Comparison of ENCODE assay signal across 15 cellular contexts in the genomic region with DNA sequence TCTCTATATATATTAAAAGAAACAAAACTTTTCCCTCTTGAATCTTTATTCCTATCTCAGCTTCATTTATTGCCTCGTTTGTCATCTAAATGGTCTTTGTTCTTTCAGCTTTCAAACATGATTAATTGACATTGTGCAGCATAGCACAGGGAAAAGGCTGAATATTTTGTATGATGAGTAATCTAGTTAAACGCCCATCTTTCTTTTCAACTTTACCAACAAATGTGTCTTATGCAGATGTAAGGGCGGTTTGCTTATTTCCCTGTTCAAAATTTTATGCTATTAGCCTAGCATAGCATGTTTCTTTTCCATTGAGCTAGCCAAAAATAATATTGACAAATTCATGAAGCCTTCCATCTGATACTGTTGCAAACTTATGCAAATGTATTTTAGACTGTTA.
A peak's percentile ranks its signal among the peaks of the same experiment; 100 is the strongest.
DNase-seq lines count a peak whose midpoint lies in the region; ATAC-seq, FAIRE-seq and TF ChIP-seq lines count a peak whose summit lies in the region.
"Had no signal": no experiment of that assay in that cellular context is flagged by ENCODE, and none has a peak within 500 bp of the region (broad histone marks: within the 10 kb centered on the region; RNA-seq: fewer than 3 reads in every experiment).

No MANE protein-coding gene starts in this region.

- no peak for FAIRE-seq in HepG2 (lab: Jason Lieb, UNC)

- no peak for ATAC-seq in HepG2
- no peak for ATAC-seq in right lobe of liver
- ATAC-seq in GM21423 (IDR thresholded peaks at IDR 0.05; ENCODE audit: unreplicated experiment): no peak
- ATAC-seq: right cardiac atrium had no signal

- H3K9ac ChIP-seq in HepG2 (ENCODE audit: insufficient read depth, low read depth, low read length): no peak overlapping the region

- no peak overlapping the region for H3K27ac ChIP-seq in HepG2 (ENCODE audit: extremely low read length, insufficient read depth, low read length)
- H3K27ac ChIP-seq in right lobe of liver: no peak overlapping the region
- peak overlapping the region; percentile 38 to 54 for H3K27ac ChIP-seq in ascending aorta
- H3K27ac ChIP-seq: suprapubic skin had no signal

- H3K4me1 ChIP-seq in HepG2 (ENCODE audit: insufficient read depth, low read length) (peaks cover 56% of the 10 kb centered on the region), right lobe of liver (peaks cover 0 to 12% (median 6%) of the 10 kb centered on the region in 4 donors), ascending aorta (peaks cover 4 to 24% of the 10 kb centered on the region in 2 donors)

- no peak for TF ChIP-seq RAD21 in HepG2 (CRISPR knock-in tag; IDR thresholded peaks at IDR 0.05)

- POLR2A ChIA-PET in HepG2 (lab: Yijun Ruan, JAX): no interaction called here

- TF ChIP-seq CTCF in HepG2 (CRISPR knock-in tag; IDR thresholded peaks at IDR 0.05) (no peak), right lobe of liver (IDR thresholded peaks at IDR 0.05) (no peak), ascending aorta (IDR thresholded peaks at IDR 0.05) (no peak), foreskin fibroblast (IDR thresholded peaks at IDR 0.05; ENCODE audit: low read depth, low read length) (no peak)

- H3K9me3 ChIP-seq in HepG2 (ENCODE audit: low read length) (no peaks in the 10 kb centered on the region), right lobe of liver (no peaks in the 10 kb centered on the region), ascending aorta (no peaks in the 10 kb centered on the region)
- H3K9me3 ChIP-seq: suprapubic skin had no signal

- no peaks in the 10 kb centered on the region; a peak in 1 of 5 replicates for H3K36me3 ChIP-seq in HepG2 (replicated peaks in 1 of 2; ENCODE audit: control insufficient read depth in 1 of 2, insufficient read depth in 2 of 2, low read length in 2 of 2)
- no peaks in the 10 kb centered on the region for H3K36me3 ChIP-seq in right lobe of liver
- H3K36me3 ChIP-seq in ascending aorta: no peaks in the 10 kb centered on the region
- H3K36me3 ChIP-seq: suprapubic skin had no signal

- TF ChIP-seq POLR2A in HepG2 (IDR thresholded peaks at IDR 0.05; ENCODE audit: insufficient read depth in 1 of 2, low read depth in 2 of 2, low read length in 2 of 2) (no peak), right lobe of liver (IDR thresholded peaks at IDR 0.05) (no peak)

- TF ChIP-seq EP300 in HepG2 (IDR thresholded peaks at IDR 0.05; ENCODE audit: low read depth in 2 of 2, low read length in 2 of 2): no peak
- TF ChIP-seq EP300 in HepG2 (CRISPR knock-in tag; IDR thresholded peaks at IDR 0.05; ENCODE audit: borderline replicate concordance): no peak

- no peak overlapping the region for H3K4me2 ChIP-seq in HepG2 (ENCODE audit: low read depth, low read length)

- 91% methylated on average over 3 of the region's 3 CpGs for WGBS in HepG2 (ENCODE audit: low lambda C conversion rate)
- WGBS in right lobe of liver (ENCODE audit: insufficient coverage, low coverage, low lambda C conversion rate, missing lambda C conversion rate): 47% methylated on average over 3 of the region's 3 CpGs

- no TSS peak for BruUV-seq in HepG2 (replicated peaks; lab: Mats Ljungman, UMichigan)

- no peak overlapping the region for H2AFZ ChIP-seq in HepG2 (ENCODE audit: low read length)

- H3K4me3 ChIP-seq in HepG2 (replicated peaks in 1 of 3; ENCODE audit: insufficient read depth in 1 of 3, low read depth in 2 of 3, low read length in 3 of 3): no peak overlapping the region
- H3K4me3 ChIP-seq in right lobe of liver: no peak overlapping the region
- H3K4me3 ChIP-seq in ascending aorta: no peak overlapping the region
- H3K4me3 ChIP-seq in foreskin fibroblast (ENCODE audit: low read depth in 1 of 2, low read length in 2 of 2): no peak overlapping the region
- H3K4me3 ChIP-seq: suprapubic skin had no signal

- no peaks in the 10 kb centered on the region for H3K79me2 ChIP-seq in HepG2 (ENCODE audit: insufficient read depth, low read length)

- H4K20me1 ChIP-seq in HepG2 (ENCODE audit: insufficient read depth, low read length): no peaks in the 10 kb centered on the region

- in situ Hi-C loops in HepG2 (cut with HindIII; ENCODE audit: extremely low pct_ligation_motif_present, low pct_unique_long_range_greater_than_20kb): no loop called here

- H3K27me3 ChIP-seq in HepG2 (ENCODE audit: control insufficient read depth in 1 of 2, insufficient read depth in 2 of 2, low read length in 2 of 2): no peaks in the 10 kb centered on the region
- H3K27me3 ChIP-seq in right lobe of liver: no peaks in the 10 kb centered on the region
- no peaks in the 10 kb centered on the region for H3K27me3 ChIP-seq in ascending aorta
- H3K27me3 ChIP-seq: suprapubic skin had no signal

- intact Hi-C loops in HepG2 (cut with micrococcal nuclease; ENCODE audit: unreplicated experiment) (loop anchor here (10.0 kb wide), 2 partner anchors 49 to 61 kb away; no protein-coding TSS in a partner anchor), right lobe of liver (cut with DNase I) (no loop called here), ascending aorta (cut with DNase I) (no loop called here)

- CTCF ChIA-PET in HepG2 (lab: Yijun Ruan, JAX; ENCODE audit: low intra/inter-chr PET ratio, low total read pairs): no interaction called here

- DNase-seq in HepG2 (ENCODE audit: low spot score) (no peak), right lobe of liver (no peak), ascending aorta (ENCODE audit: low spot score in 2 of 2) (no peak), foreskin fibroblast (peak; percentile 57 to 67), NCI-H2227 (lab: John Stamatoyannopoulos, UW; ENCODE audit: unreplicated experiment) (no peak), DMS79 (lab: John Stamatoyannopoulos, UW) (no peak), globus pallidus (ENCODE audit: low spot score) (no peak)
- DNase-seq: ACHN; activated CD4-positive, alpha-beta T cell treated with anti-CD3 and anti-CD28 coated beads, Interleukin-2, amount 10 ng/mL, durations not matched to agents 7 days and 5 days; activated gamma-delta T cell treated with Interleukin-2 at 50 U/mL for 16 hours; NCI-H1092 treated with DMSO at 0.1 percent for 48 hours; NCI-H526; right cardiac atrium had no signal

TF ChIP-seq in HepG2, 621 proteins besides CTCF, POLR2A, EP300 and RAD21:
- TF ChIP-seq IRF2 (CRISPR knock-in tag; IDR thresholded peaks at IDR 0.05) (no peak), HES4 (CRISPR knock-in tag; IDR thresholded peaks at IDR 0.05; ENCODE audit: borderline replicate concordance) (no peak), ZNF274 (CRISPR knock-in tag; IDR thresholded peaks at IDR 0.05) (no peak), CHD4 (IDR thresholded peaks at IDR 0.05; ENCODE audit: borderline replicate concordance, low read length) (no peak), MIXL1 (CRISPR knock-in tag; IDR thresholded peaks at IDR 0.05) (no peak), DNMT1 (CRISPR knock-in tag; IDR thresholded peaks at IDR 0.05) (no peak), ZNF33B (CRISPR knock-in tag; IDR thresholded peaks at IDR 0.05) (no peak), POLR2AphosphoS5 (IDR thresholded peaks at IDR 0.05; ENCODE audit: low read depth, low read length) (no peak), CREB1 (IDR thresholded peaks at IDR 0.05) (no peak), CREB1 (CRISPR knock-in tag; IDR thresholded peaks at IDR 0.05) (0 out of 2 replicates have a peak, but pooled peaks have one; percentile 10)

Comparison
In these comparisons a context has a peak if more than half of its experiments do, and no peak if none do; other contexts are left out.
1. DNase-seq: peak in foreskin fibroblast (2 of 2); none in HepG2 (single experiment), right lobe of liver (0 of 3), ascending aorta (0 of 2), NCI-H2227 (single experiment), DMS79 (single experiment) and globus pallidus (single experiment).
2. H3K27ac ChIP-seq: peak in ascending aorta (2 of 2); none in HepG2 (single experiment) and right lobe of liver (0 of 3).